8 cellular contexts compared by ENCODE assay signal in genomic region chr1:156767101-156767878, GRCh38. TPM values are rescaled to one million over a fixed set of nuclear protein-coding genes. Genes with fewer than 3 reads are reported as not detected.
DNase-seq lines count a peak whose midpoint lies in the region; ATAC-seq and TF ChIP-seq lines count a peak whose summit lies in the region.

Gene PRCC, plus strand, starts transcription at chr1:156767535. Its CDS starts 237 bp downstream, at chr1:156767772.

- peak within 1 kb of the TSS; percentile 76 for H3K4me3 ChIP-seq in DOHH2 (ENCODE audit: low read length)
- peak within 1 kb of the TSS; percentile 100 for H3K4me3 ChIP-seq in GM23248
- peak within 1 kb of the TSS; percentile 91 for H3K4me3 ChIP-seq in fibroblast of mammary gland (ENCODE audit: control insufficient read depth, low read depth, low read length)

- H2AFZ ChIP-seq in GM23248, result peak within 1 kb of the TSS; percentile 95

- TF ChIP-seq CTCF in DOHH2 (IDR thresholded peaks at IDR 0.05; ENCODE audit: low read depth, low read length, poor library complexity, severe bottlenecking) (no peak), fibroblast of mammary gland (conservative IDR thresholded peaks at IDR 0.05; ENCODE audit: control insufficient read depth, insufficient read depth, low read depth, low read length) (no peak)

- H3K36me3 ChIP-seq in DOHH2 (ENCODE audit: control insufficient read depth, low read length) (peaks cover 36% of the 10 kb centered on the region), GM23248 (ENCODE audit: low read depth) (peaks cover 9% of the 10 kb centered on the region; the same call in 1 of the 2 replicates)

- H3K27ac Mint-ChIP-seq in naive thymus-derived CD8-positive, alpha-beta T cell, result peak within 1 kb of the TSS in 1 of 10 donors; percentile 71

- no peaks in the 10 kb centered on the region for H3K9me3 ChIP-seq in DOHH2 (ENCODE audit: control insufficient read depth, insufficient read depth, low read length)
- H3K9me3 ChIP-seq in GM23248 (ENCODE audit: low read depth), result no peaks in the 10 kb centered on the region

- H3F3A ChIP-seq in DOHH2 (ENCODE audit: control insufficient read depth, insufficient read depth) (peaks cover 4% of the 10 kb centered on the region; the same call in 1 of the 2 replicates), GM23248 (ENCODE audit: insufficient read depth) (no peaks in the 10 kb centered on the region; the same call in 1 of the 2 replicates)

- H3K4me2 ChIP-seq in DOHH2 (ENCODE audit: low read length), result peak within 1 kb of the TSS; percentile 91
- peak within 1 kb of the TSS; percentile 97 for H3K4me2 ChIP-seq in GM23248 (ENCODE audit: unreplicated experiment)

- ATAC-seq in naive thymus-derived CD8-positive, alpha-beta T cell, result peak; percentile 92 to 93

- DNase-seq in GM23248, result peak; percentile 100
- DNase-seq in Kasumi-1 (lab: John Stamatoyannopoulos, UW), result peak; percentile 100
- DNase-seq in RPMI7951 (ENCODE audit: low read depth), result peak; percentile 100
- peak; percentile 91 to 96 for DNase-seq in activated T-helper 1 cell treated with anti-CD3 and anti-CD28 coated beads, Interleukin-2, amount 50 U/mL, for 16 hours (ENCODE audit: low read depth in 1 of 2, low spot score in 1 of 2)
- peak; percentile 100 for DNase-seq in fibroblast of mammary gland (ENCODE audit: low read depth)
- DNase-seq in naive thymus-derived CD8-positive, alpha-beta T cell, result peak; percentile 83 to 99 (median 98)
- DNase-seq in stimulated activated naive CD4-positive, alpha-beta T cell (lab: John Stamatoyannopoulos, UW), result peak; percentile 91 to 99 (median 97)

- peaks cover 60% of the 10 kb centered on the region for H3K79me2 ChIP-seq in DOHH2 (ENCODE audit: control insufficient read depth, low read length)
- H3K79me2 ChIP-seq in GM23248 (ENCODE audit: insufficient read depth), result peaks cover 63% of the 10 kb centered on the region

- no peaks in the 10 kb centered on the region for H3K9me3 Mint-ChIP-seq in naive thymus-derived CD8-positive, alpha-beta T cell

- H3K4me1 Mint-ChIP-seq in naive thymus-derived CD8-positive, alpha-beta T cell, result peaks cover 25 to 40% (median 37%) of the 10 kb centered on the region in 4 donors

- H3K36me3 Mint-ChIP-seq in naive thymus-derived CD8-positive, alpha-beta T cell, result peaks cover 0 to 23% (median 5%) of the 10 kb centered on the region in 3 donors

- H3K4me3 Mint-ChIP-seq in naive thymus-derived CD8-positive, alpha-beta T cell, result no peak within 1 kb of the TSS

- H3K27me3 ChIP-seq in DOHH2 (ENCODE audit: control insufficient read depth, low read length) (no peaks in the 10 kb centered on the region), GM23248 (replicated peaks; ENCODE audit: insufficient read depth) (no peaks in the 10 kb centered on the region)

- in situ Hi-C loops in GM23248 (cut with MboI), result no loop called here

- H3K4me1 ChIP-seq in DOHH2 (ENCODE audit: control insufficient read depth, low read length) (peaks cover 34% of the 10 kb centered on the region), GM23248 (ENCODE audit: insufficient read depth) (peaks cover 26% of the 10 kb centered on the region)

- no peaks in the 10 kb centered on the region for H3K27me3 Mint-ChIP-seq in naive thymus-derived CD8-positive, alpha-beta T cell

- H3K27ac ChIP-seq in DOHH2 (ENCODE audit: low read depth, low read length) (peak within 1 kb of the TSS; percentile 57), GM23248 (peak within 1 kb of the TSS; percentile 93)

- H3K9ac ChIP-seq in GM23248, result peak within 1 kb of the TSS; percentile 100

- 0 to 1% methylated on average over 47 to 49 of the region's 50 CpGs for WGBS in GM23248 (ENCODE audit: low coverage in 1 of 2, low lambda C conversion rate in 2 of 2, missing lambda C conversion rate in 2 of 2), 2 experiments

- POLR2A ChIA-PET in naive thymus-derived CD8-positive, alpha-beta T cell (lab: Charles Lee), result interaction anchor here (0.7 to 4.6 kb wide), 14 partner anchors 9 to 484 kb away, joined by 3 to 104 read pairs (median 4); partner anchors contain the start of genes CRABP2, HDGF, ISG20L2 and METTL25B

- no peaks in the 10 kb centered on the region for H3K9me2 ChIP-seq in DOHH2 (replicated peaks; ENCODE audit: control insufficient read depth, low read length)
- H3K9me2 ChIP-seq in GM23248 (ENCODE audit: insufficient read depth), result no peaks in the 10 kb centered on the region

- peaks cover 9% of the 10 kb centered on the region; the same call in 1 of the 2 replicates for H4K20me1 ChIP-seq in DOHH2 (ENCODE audit: control insufficient read depth, insufficient read depth, low read depth, low read length)
- no peaks in the 10 kb centered on the region for H4K20me1 ChIP-seq in GM23248 (ENCODE audit: insufficient read depth)

RNA-seq across cellular contexts. Expression of gene PRCC, which starts in this region (rescaled TPM):
- total RNA-seq in GM23248 (2014; rRNA removed; shearing (Covaris generic)), result 32.4 and 43.6 TPM in 2 replicates
- 57.0 and 62.4 TPM in 2 replicates for polyA plus RNA-seq in GM23248 (2016; fragmentation: Nextera tagmentation; extraction: Ambion mirVana)
- 18.1 and 25.0 TPM in 2 replicates for total RNA-seq in RPMI7951 (2014; rRNA removed; shearing (Covaris generic))
- 10 to 100 TPM; 59.5 to 64.0 TPM for total RNA-seq in naive thymus-derived CD8-positive, alpha-beta T cell
- polyA plus RNA-seq in naive thymus-derived CD8-positive, alpha-beta T cell, result 10 to 100 TPM; 22.9 to 55.7 (median 39.9) TPM

Comparison
In these comparisons a context has a peak if more than half of its experiments do, and no peak if none do; other contexts are left out.
1. Peak in every context shown above with its lines: DNase-seq, ATAC-seq, H3K4me3 ChIP-seq and H3K27ac ChIP-seq.